ENCODE assay signal across 11 cellular contexts in the genomic region with DNA sequence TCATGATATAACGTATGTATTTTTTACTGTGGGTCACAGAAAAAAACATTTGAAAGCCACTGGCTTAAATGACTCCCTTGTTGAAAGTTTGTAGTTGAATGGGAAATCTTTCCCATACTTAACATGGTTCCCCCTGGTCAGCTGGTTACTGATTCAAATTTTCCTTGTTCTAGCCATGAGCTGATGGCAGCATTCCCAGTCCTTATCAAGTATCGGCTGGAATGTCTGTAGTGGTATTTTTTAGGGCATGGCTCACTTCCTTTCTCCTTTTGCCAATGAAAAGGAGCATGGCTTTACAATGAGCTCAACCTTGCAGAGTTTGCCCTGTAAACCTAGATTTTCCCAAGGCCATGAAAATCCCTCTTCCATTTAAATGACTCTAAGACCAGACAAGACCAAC. TPM values are rescaled to one million over a fixed set of nuclear protein-coding genes. Genes with fewer than 3 reads are reported as not detected.
DNase-seq lines count a peak whose midpoint lies in the region; ATAC-seq and TF ChIP-seq lines count a peak whose summit lies in the region.
"Had no signal": no experiment of that assay in that cellular context is flagged by ENCODE, and none has a peak within 500 bp of the region (broad histone marks: within the 10 kb centered on the region; RNA-seq: fewer than 3 reads in every experiment).

No MANE protein-coding gene starts in this region.

- H3K4me1 ChIP-seq in right atrium auricular region, result peaks cover 0 to 37% of the 10 kb centered on the region in 2 donors
- H3K4me1 ChIP-seq in stomach, result no peaks in the 10 kb centered on the region
- H3K4me1 ChIP-seq: Peyer's patch had no signal

- H3K27ac ChIP-seq in right atrium auricular region (peak overlapping the region; percentile 57 to 76), stomach (peak overlapping the region in 4 of 5 donors; percentile 5 to 49 (median 26))
- H3K27ac ChIP-seq: Peyer's patch had no signal

- TF ChIP-seq CTCF in HFFc6 (IDR thresholded peaks at IDR 0.05) (no peak), right atrium auricular region (IDR thresholded peaks at IDR 0.05) (no peak), stomach (IDR thresholded peaks at IDR 0.05) (no peak)

- H3K27ac Mint-ChIP-seq in HFFc6, result peak overlapping the region; percentile 77

- no peak for TF ChIP-seq EP300 in stomach (IDR thresholded peaks at IDR 0.05)

- peaks cover 24% of the 10 kb centered on the region for H3K36me3 Mint-ChIP-seq in HFFc6 (ENCODE audit: low read depth)

- H3K4me3 ChIP-seq in right atrium auricular region (no peak overlapping the region), stomach (no peak overlapping the region)
- H3K4me3 ChIP-seq: Peyer's patch had no signal

- intact Hi-C loops in stomach (cut with DNase I; ENCODE audit: low total_unique reads), result no loop called here

- H3K9me3 Mint-ChIP-seq in HFFc6, result no peaks in the 10 kb centered on the region

- peak overlapping the region; percentile 81 for H3K4me3 Mint-ChIP-seq in HFFc6

- DNase-seq in HFFc6 (peak; percentile 95), amniotic stem cell (lab: John Stamatoyannopoulos, UW) (peak; percentile 89), right atrium auricular region (ENCODE audit: low spot score) (no peak), stomach (peak; percentile 72), NCI-H1436 (lab: John Stamatoyannopoulos, UW) (no peak), NCI-H187 treated with DMSO at 0.1 percent for 48 hours (lab: John Stamatoyannopoulos, UW) (no peak), hypothalamus (lab: John Stamatoyannopoulos, UW) (no peak)
- DNase-seq: activated T-cell treated with anti-CD3 and anti-CD28 coated beads for 4 hours; Peyer's patch; stimulated activated CD4-positive, alpha-beta T cell treated with anti-CD3 and anti-CD28 coated beads, Interleukin-12 subunit alpha, Interleukin-12 subunit beta, amount 100 ng/mL, for 4 hours had no signal

- WGBS in stomach, 5 donors, result 17 to 49% (median 24%) methylated on average over 2 of the region's 2 CpGs

- TF ChIP-seq POLR2A in stomach (IDR thresholded peaks at IDR 0.05), result no peak

- H3K4me1 Mint-ChIP-seq in HFFc6 (ENCODE audit: low read depth), result peaks cover 80% of the 10 kb centered on the region

- H3K9me3 ChIP-seq in right atrium auricular region (no peaks in the 10 kb centered on the region), stomach (no peaks in the 10 kb centered on the region)
- H3K9me3 ChIP-seq: Peyer's patch had no signal

- H3K27me3 ChIP-seq in right atrium auricular region (no peaks in the 10 kb centered on the region), stomach (no peaks in the 10 kb centered on the region)
- H3K27me3 ChIP-seq: Peyer's patch had no signal

- H3K36me3 ChIP-seq in right atrium auricular region (no peaks in the 10 kb centered on the region), stomach (no peaks in the 10 kb centered on the region)
- H3K36me3 ChIP-seq: Peyer's patch had no signal

- H3K27me3 Mint-ChIP-seq in HFFc6 (ENCODE audit: insufficient read depth), result no peaks in the 10 kb centered on the region; the same call in 1 of the 2 replicates

- ATAC-seq in HG02840 (IDR thresholded peaks at IDR 0.05; ENCODE audit: low FRiP score, unreplicated experiment), result no peak

RNA-seq across cellular contexts. Expression of gene GIPC2, which starts 55.7 kb away (rescaled TPM):
- total RNA-seq in HFFc6 (2021; fragmentation: NEBNext Ultra II Directional; extraction: Animal tissue kit (Norgen Biotek cat#: 25700)), result under 1 TPM; 0.17 to 1.00 (median 0.26) TPM
- total RNA-seq in right atrium auricular region (1 to 10 TPM; 1.5 to 2.3 TPM), stomach (10 to 100 TPM in 1 of 5 donors, 1 to 10 TPM in 4; 2.3 to 23.8 (median 8.4) TPM)
- polyA plus RNA-seq in stomach, result 1 to 10 TPM; 4.0 to 5.8 (median 4.6) TPM

Comparison
In these comparisons a context has a peak if more than half of its experiments do, and no peak if none do; other contexts are left out.
1. DNase-seq: peak in HFFc6 (single experiment), amniotic stem cell (single experiment) and stomach (single experiment); none in right atrium auricular region (single experiment), NCI-H1436 (single experiment), NCI-H187 treated with DMSO at 0.1 percent for 48 hours (single experiment) and hypothalamus (0 of 51).